1 cellular context compared by ENCODE assay signal in genomic region chr18:62554083-62554815, GRCh38.
A peak's percentile ranks its signal among the peaks of the same experiment; 100 is the strongest.
TF ChIP-seq lines count a peak whose summit lies in the region.

No MANE protein-coding gene starts in this region.

TF ChIP-seq in GM12878, 131 proteins besides CTCF, POLR2A, EP300 and RAD21 (continued from another document):
- TF ChIP-seq ETV6 (conservative IDR thresholded peaks at IDR 0.05 in 1 of 2, IDR thresholded peaks at IDR 0.05 in 1 of 2; ENCODE audit: borderline replicate concordance in 1 of 2, low read depth in 1 of 2): peak in 1 of 2 experiments; percentile 31; a peak in 1 of 4 replicates
